ENCODE assay signal across 8 cellular contexts in genomic region chr10:92965314-92965713, GRCh38.
A peak's percentile ranks its signal among the peaks of the same experiment; 100 is the strongest.
DNase-seq lines count a peak whose midpoint lies in the region; ATAC-seq and TF ChIP-seq lines count a peak whose summit lies in the region.

No MANE protein-coding gene starts in this region.

- H3K36me3 ChIP-seq in SK-N-MC (ENCODE audit: insufficient read depth, low read length) (no peaks in the 10 kb centered on the region), smooth muscle cell (ENCODE audit: low read depth) (no peaks in the 10 kb centered on the region)

- H3K4me3 ChIP-seq in SK-N-MC (no peak overlapping the region), foreskin fibroblast (ENCODE audit: low read depth in 1 of 2, low read length in 2 of 2) (no peak overlapping the region), smooth muscle cell (no peak overlapping the region)

- no peaks in the 10 kb centered on the region for H3K4me1 ChIP-seq in smooth muscle cell (ENCODE audit: low read depth)

- no peak overlapping the region for H3K4me2 ChIP-seq in smooth muscle cell

- H3K9me3 ChIP-seq in SK-N-MC (ENCODE audit: low read depth, low read length) (no peaks in the 10 kb centered on the region), smooth muscle cell (replicated peaks; ENCODE audit: low read depth) (no peaks in the 10 kb centered on the region)

- H3K9ac ChIP-seq in SK-N-MC (ENCODE audit: insufficient read length), result no peak overlapping the region
- H3K9ac ChIP-seq in smooth muscle cell (ENCODE audit: low read depth), result no peak overlapping the region

- H3K79me2 ChIP-seq in smooth muscle cell (ENCODE audit: low read depth), result no peaks in the 10 kb centered on the region

- DNase-seq in COLO829 (ENCODE audit: low spot score) (peak; percentile 6), HEK293T (ENCODE audit: extremely low spot score) (peak; percentile 12), SK-N-MC (ENCODE audit: low read depth, low spot score) (peak; percentile 8), foreskin fibroblast (peak; percentile 23 to 66), smooth muscle cell (lab: John Stamatoyannopoulos, UW; ENCODE audit: unreplicated experiment) (no peak)

- H4K20me1 ChIP-seq in smooth muscle cell (ENCODE audit: low read depth), result no peaks in the 10 kb centered on the region

- 76% methylated on average over 2 of the region's 2 CpGs for WGBS in smooth muscle cell (ENCODE audit: low lambda C conversion rate)

- POLR2A ChIA-PET in HEK293T (lab: Yijun Ruan, JAX), result no interaction called here

- TF ChIP-seq CTCF in foreskin fibroblast (IDR thresholded peaks at IDR 0.05; ENCODE audit: low read depth, low read length) (peak; percentile 23), smooth muscle cell (IDR thresholded peaks at IDR 0.05; ENCODE audit: borderline replicate concordance, insufficient read depth, poor library complexity, severe bottlenecking) (peak; percentile 86)

- H2AFZ ChIP-seq in smooth muscle cell (ENCODE audit: low read depth), result no peak overlapping the region

- no peaks in the 10 kb centered on the region for H3F3A ChIP-seq in smooth muscle cell (ENCODE audit: low read depth)

- H3K27me3 ChIP-seq in smooth muscle cell (ENCODE audit: low read depth), result no peaks in the 10 kb centered on the region

- ATAC-seq in GM21528 (IDR thresholded peaks at IDR 0.05; ENCODE audit: low FRiP score, unreplicated experiment) (no peak), GM19328 (IDR thresholded peaks at IDR 0.05; ENCODE audit: unreplicated experiment) (no peak), GM18519 (IDR thresholded peaks at IDR 0.05; ENCODE audit: low FRiP score, unreplicated experiment) (no peak)

- CTCF ChIA-PET in HEK293T (lab: Yijun Ruan, JAX), result interaction anchor here (1.0 to 1.6 kb wide), 3 partner anchors 9 to 41 kb away, joined by 3 to 4 read pairs (median 4); no protein-coding TSS in a partner anchor

- no peak overlapping the region for H3K27ac ChIP-seq in SK-N-MC
- H3K27ac ChIP-seq in smooth muscle cell (ENCODE audit: low read depth), result no peak overlapping the region

TF ChIP-seq in HEK293T, 16 proteins besides CTCF, POLR2A, EP300 and RAD21:
- peak; percentile 78 for TF ChIP-seq ZNF384 (IDR thresholded peaks at IDR 0.05)
- TF ChIP-seq, protein P1, sequence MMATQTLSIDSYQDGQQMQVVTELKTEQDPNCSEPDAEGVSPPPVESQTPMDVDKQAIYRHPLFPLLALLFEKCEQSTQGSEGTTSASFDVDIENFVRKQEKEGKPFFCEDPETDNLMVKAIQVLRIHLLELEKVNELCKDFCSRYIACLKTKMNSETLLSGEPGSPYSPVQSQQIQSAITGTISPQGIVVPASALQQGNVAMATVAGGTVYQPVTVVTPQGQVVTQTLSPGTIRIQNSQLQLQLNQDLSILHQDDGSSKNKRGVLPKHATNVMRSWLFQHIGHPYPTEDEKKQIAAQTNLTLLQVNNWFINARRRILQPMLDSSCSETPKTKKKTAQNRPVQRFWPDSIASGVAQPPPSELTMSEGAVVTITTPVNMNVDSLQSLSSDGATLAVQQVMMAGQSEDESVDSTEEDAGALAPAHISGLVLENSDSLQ (IDR thresholded peaks at IDR 0.05), result no peak
